ENCODE assay signal across 30 cellular contexts in genomic region chr1:242184955-242185354, GRCh38.
DNase-seq lines count a peak whose midpoint lies in the region; ATAC-seq and TF ChIP-seq lines count a peak whose summit lies in the region.
"Had no signal": no experiment of that assay in that cellular context is flagged by ENCODE, and none has a peak within 500 bp of the region (broad histone marks: within the 10 kb centered on the region; RNA-seq: fewer than 3 reads in every experiment).

No MANE protein-coding gene starts in this region.

- 52 to 66% methylated on average over 4 of the region's 4 CpGs for WGBS in upper lobe of left lung, 2 donors

- POLR2A ChIA-PET in activated CD4-positive, alpha-beta memory T cell treated with anti-CD3 and anti-CD28 coated beads, Interleukin-2, amount 10 ng/mL, durations not matched to agents 7 days and 5 days (lab: Charles Lee) = no interaction called here
- POLR2A ChIA-PET in Caco-2 (lab: Charles Lee) = no interaction called here

- H3K4me1 ChIP-seq in Caco-2 (no peaks in the 10 kb centered on the region), upper lobe of right lung (no peaks in the 10 kb centered on the region), upper lobe of left lung (no peaks in the 10 kb centered on the region)
- H3K4me1 ChIP-seq: adrenal gland, BE2C, body of pancreas, left lung, right lobe of liver had no signal

- H3K27me3 Mint-ChIP-seq in nephron (ENCODE audit: low read depth) (peaks cover 9% of the 10 kb centered on the region), Caco-2 (ENCODE audit: insufficient read depth, unreplicated experiment) (no peaks in the 10 kb centered on the region)
- no peaks in the 10 kb centered on the region for H3K27me3 Mint-ChIP-seq in activated CD4-positive, alpha-beta memory T cell treated with anti-CD3 and anti-CD28 coated beads, Interleukin-2, amount 10 ng/mL, durations not matched to agents 7 days and 5 days

- H3K27ac Mint-ChIP-seq in nephron = peak overlapping the region; percentile 18 to 35 (median 30)
- H3K27ac Mint-ChIP-seq in activated CD4-positive, alpha-beta memory T cell treated with anti-CD3 and anti-CD28 coated beads, Interleukin-2, amount 10 ng/mL, durations not matched to agents 7 days and 5 days = no peak overlapping the region
- H3K27ac Mint-ChIP-seq in Caco-2 (ENCODE audit: unreplicated experiment) = no peak overlapping the region
- H3K27ac Mint-ChIP-seq: activated CD8-positive, alpha-beta T cell treated with anti-CD3 and anti-CD28 coated beads for 36 hours; activated naive CD4-positive, alpha-beta T cell treated with anti-CD3 and anti-CD28 coated beads for 36 hours; CD8-positive, alpha-beta T cell; T-helper 1 cell treated with Interleukin-12 subunit alpha and Interleukin-12 subunit beta and Interleukin-4 antibody, amounts not matched to agents 30 μg/mL and 1 μg/mL, for 36 hours had no signal

- BruUV-seq in Caco-2 (replicated peaks; lab: Mats Ljungman, UMichigan) = no TSS peak

- H3K9me3 Mint-ChIP-seq in nephron (no peaks in the 10 kb centered on the region), Caco-2 (ENCODE audit: unreplicated experiment) (no peaks in the 10 kb centered on the region)
- peaks cover 2% of the 10 kb centered on the region for H3K9me3 Mint-ChIP-seq in activated CD4-positive, alpha-beta memory T cell treated with anti-CD3 and anti-CD28 coated beads, Interleukin-2, amount 10 ng/mL, durations not matched to agents 7 days and 5 days
- H3K9me3 Mint-ChIP-seq: activated CD8-positive, alpha-beta T cell treated with anti-CD3 and anti-CD28 coated beads for 36 hours; activated naive CD4-positive, alpha-beta T cell treated with anti-CD3 and anti-CD28 coated beads for 36 hours; CD8-positive, alpha-beta T cell; T-helper 1 cell treated with Interleukin-12 subunit alpha and Interleukin-12 subunit beta and Interleukin-4 antibody, amounts not matched to agents 30 μg/mL and 1 μg/mL, for 36 hours had no signal

- H3K36me3 Mint-ChIP-seq in nephron (ENCODE audit: low read depth) = no peaks in the 10 kb centered on the region
- no peaks in the 10 kb centered on the region for H3K36me3 Mint-ChIP-seq in activated CD4-positive, alpha-beta memory T cell treated with anti-CD3 and anti-CD28 coated beads, Interleukin-2, amount 10 ng/mL, durations not matched to agents 7 days and 5 days (ENCODE audit: low read depth)
- H3K36me3 Mint-ChIP-seq in Caco-2 (ENCODE audit: insufficient read depth, unreplicated experiment) = no peaks in the 10 kb centered on the region
- H3K36me3 Mint-ChIP-seq: CD8-positive, alpha-beta T cell had no signal

- peak; percentile 34 for DNase-seq in H7
- DNase-seq in NCI-H2171 treated with DMSO at 0.1 percent for 48 hours (lab: John Stamatoyannopoulos, UW) = peak; percentile 81
- DNase-seq in caudate nucleus (lab: John Stamatoyannopoulos, UW) = peak in 2 of 61 donors; percentile 10 to 11
- no peak for DNase-seq in activated CD4-positive, alpha-beta memory T cell treated with anti-CD3 and anti-CD28 coated beads, Interleukin-2, amount 10 ng/mL, durations not matched to agents 7 days and 5 days
- DNase-seq in Caco-2 = no peak
- no peak for DNase-seq in upper lobe of right lung
- no peak for DNase-seq in upper lobe of left lung
- DNase-seq: ACHN; activated CD8-positive, alpha-beta T cell treated with anti-CD3 and anti-CD28 coated beads for 36 hours; activated naive CD4-positive, alpha-beta T cell treated with anti-CD3 and anti-CD28 coated beads for 36 hours; adrenal gland; BE2C; body of pancreas; CD8-positive, alpha-beta T cell; DMS 273 treated with DMSO at 0.1 percent for 48 hours; left lung; mesenchymal stem cell; MM.1S; NCI-H1417 treated with DMSO at 0.1 percent for 48 hours; NCI-H526; right lobe of liver; stimulated activated CD4-positive, alpha-beta T cell treated with anti-CD3 and anti-CD28 coated beads, Interleukin-12 subunit alpha, Interleukin-12 subunit beta, amount 100 ng/mL, for 4 hours; stimulated activated CD4-positive, alpha-beta T cell treated with anti-CD3 and anti-CD28 coated beads, Interleukin-2, amount 100 ng/mL, for 48 hours; trophoblast cell had no signal

- H3K4me3 Mint-ChIP-seq in nephron (peak overlapping the region in 1 of 3 experiments; percentile 45), Caco-2 (ENCODE audit: unreplicated experiment) (no peak overlapping the region)
- no peak overlapping the region for H3K4me3 Mint-ChIP-seq in activated CD4-positive, alpha-beta memory T cell treated with anti-CD3 and anti-CD28 coated beads, Interleukin-2, amount 10 ng/mL, durations not matched to agents 7 days and 5 days
- H3K4me3 Mint-ChIP-seq: activated CD8-positive, alpha-beta T cell treated with anti-CD3 and anti-CD28 coated beads for 36 hours; activated naive CD4-positive, alpha-beta T cell treated with anti-CD3 and anti-CD28 coated beads for 36 hours; CD8-positive, alpha-beta T cell; T-helper 1 cell treated with Interleukin-12 subunit alpha and Interleukin-12 subunit beta and Interleukin-4 antibody, amounts not matched to agents 30 μg/mL and 1 μg/mL, for 36 hours had no signal

- no peak for TF ChIP-seq EP300 in upper lobe of left lung (IDR thresholded peaks at IDR 0.05)

- no peak for TF ChIP-seq POLR2A in upper lobe of left lung (IDR thresholded peaks at IDR 0.05)

- H3K27me3 ChIP-seq in H7 (ENCODE audit: control insufficient read depth, insufficient read depth, low read length) (no peaks in the 10 kb centered on the region), Caco-2 (replicated peaks; ENCODE audit: control insufficient read depth, insufficient read depth, low read length) (no peaks in the 10 kb centered on the region; the same call in 1 of the 2 replicates), upper lobe of right lung (no peaks in the 10 kb centered on the region), upper lobe of left lung (no peaks in the 10 kb centered on the region)
- H3K27me3 ChIP-seq: adrenal gland, BE2C, body of pancreas, left lung, right lobe of liver had no signal

- H3K27ac ChIP-seq in caudate nucleus (ENCODE audit: low read depth, low read length) (peak overlapping the region; percentile 68), upper lobe of right lung (no peak overlapping the region), upper lobe of left lung (no peak overlapping the region)
- H3K27ac ChIP-seq: adrenal gland, body of pancreas, HL-60, left lung, right lobe of liver had no signal

- intact Hi-C loops in Caco-2 (cut with micrococcal nuclease; ENCODE audit: unreplicated experiment) (no loop called here), upper lobe of right lung (cut with DNase I) (no loop called here)

- H3K4me3 ChIP-seq in H7 (ENCODE audit: insufficient read depth, low read depth, low read length) (no peak overlapping the region), Caco-2 (ENCODE audit: low read depth, low read length) (no peak overlapping the region), upper lobe of right lung (no peak overlapping the region), upper lobe of left lung (no peak overlapping the region)
- H3K4me3 ChIP-seq: adrenal gland, body of pancreas, left lung, right lobe of liver had no signal

- H3K9me3 ChIP-seq in Caco-2 (no peaks in the 10 kb centered on the region), upper lobe of right lung (no peaks in the 10 kb centered on the region), upper lobe of left lung (no peaks in the 10 kb centered on the region)
- H3K9me3 ChIP-seq: adrenal gland, BE2C, body of pancreas, left lung, right lobe of liver had no signal

- CTCF ChIA-PET in activated CD4-positive, alpha-beta memory T cell treated with anti-CD3 and anti-CD28 coated beads, Interleukin-2, amount 10 ng/mL, durations not matched to agents 7 days and 5 days (lab: Charles Lee) = interaction anchor here (0.6 kb wide), 1 partner anchor 130 kb away, joined by 3 read pairs; no protein-coding TSS in a partner anchor
- CTCF ChIA-PET in Caco-2 (lab: Charles Lee) = no interaction called here

- H3K36me3 ChIP-seq in H7 (replicated peaks; ENCODE audit: control insufficient read depth, insufficient read depth, low read length) (no peaks in the 10 kb centered on the region), Caco-2 (ENCODE audit: control insufficient read depth, insufficient read depth, low read length) (no peaks in the 10 kb centered on the region), upper lobe of right lung (no peaks in the 10 kb centered on the region), upper lobe of left lung (no peaks in the 10 kb centered on the region)
- H3K36me3 ChIP-seq: adrenal gland, BE2C, left lung, right lobe of liver had no signal

- peaks cover 33% of the 10 kb centered on the region for H3K4me1 Mint-ChIP-seq in nephron
- no peaks in the 10 kb centered on the region for H3K4me1 Mint-ChIP-seq in activated CD4-positive, alpha-beta memory T cell treated with anti-CD3 and anti-CD28 coated beads, Interleukin-2, amount 10 ng/mL, durations not matched to agents 7 days and 5 days
- H3K4me1 Mint-ChIP-seq in Caco-2 (ENCODE audit: low read depth, unreplicated experiment) = no peaks in the 10 kb centered on the region

- TF ChIP-seq CTCF in nephron (IDR thresholded peaks at IDR 0.05; ENCODE audit: unreplicated experiment in 3 of 3) (no peak), Caco-2 (IDR thresholded peaks at IDR 0.05; ENCODE audit: insufficient read depth in 1 of 2, low read depth in 1 of 2, low read length in 1 of 2, severe bottlenecking in 1 of 2, unreplicated experiment in 1 of 2) (no peak), upper lobe of right lung (IDR thresholded peaks at IDR 0.05) (no peak), upper lobe of left lung (IDR thresholded peaks at IDR 0.05) (no peak)

- ATAC-seq in upper lobe of right lung (no peak), upper lobe of left lung (ENCODE audit: low FRiP score in 2 of 2) (no peak)
- ATAC-seq: activated CD4-positive, CD25-positive, alpha-beta regulatory T cell treated with anti-CD3 and anti-CD28 coated beads, Interleukin-2, amount 50 U/mL, for 24 hours; activated CD8-positive, alpha-beta T cell treated with anti-CD3 and anti-CD28 coated beads for 36 hours; body of pancreas; CD8-positive, alpha-beta T cell; left lung; right lobe of liver; Right ventricle myocardium inferior; SK-N-SH treated with all-trans-retinoic acid at 6 μM for 48 hours had no signal

Comparison
In these comparisons a context has a peak if more than half of its experiments do, and no peak if none do; other contexts are left out.
1. DNase-seq: peak in H7 (single experiment) and NCI-H2171 treated with DMSO at 0.1 percent for 48 hours (single experiment); none in activated CD4-positive, alpha-beta memory T cell treated with anti-CD3 and anti-CD28 coated beads, Interleukin-2, amount 10 ng/mL, durations not matched to agents 7 days and 5 days (single experiment), Caco-2 (0 of 2), upper lobe of right lung (single experiment) and upper lobe of left lung (0 of 2).
2. H3K27ac Mint-ChIP-seq: peak in nephron (3 of 3); none in activated CD4-positive, alpha-beta memory T cell treated with anti-CD3 and anti-CD28 coated beads, Interleukin-2, amount 10 ng/mL, durations not matched to agents 7 days and 5 days (single experiment) and Caco-2 (single experiment).